ENCODE assay signal across 1 cellular context in genomic region chr19:15431396-15432017, GRCh38.
TF ChIP-seq lines count a peak whose summit lies in the region.

No MANE protein-coding gene starts in this region.

TF ChIP-seq in endothelial cell of umbilical vein, 7 proteins besides CTCF, POLR2A, EP300 and RAD21:
- TF ChIP-seq GATA2 (IDR thresholded peaks at IDR 0.05; ENCODE audit: insufficient read depth, insufficient read length, low read depth, low read length): no peak
- no peak for TF ChIP-seq JUN (IDR thresholded peaks at IDR 0.05; ENCODE audit: borderline replicate concordance, insufficient read depth, insufficient read length, low read depth)
- TF ChIP-seq EZH2 (IDR thresholded peaks at IDR 0.05; ENCODE audit: borderline replicate concordance, low read depth, low read length, severe bottlenecking): no peak
- no peak for TF ChIP-seq MAX (IDR thresholded peaks at IDR 0.05; ENCODE audit: insufficient read depth, insufficient read length)
- TF ChIP-seq FOS (IDR thresholded peaks at IDR 0.05; ENCODE audit: borderline replicate concordance, insufficient read depth, low read length): no peak
- no peak for TF ChIP-seq MYC (IDR thresholded peaks at IDR 0.05; ENCODE audit: low read depth, low read length)
- TF ChIP-seq POLR2AphosphoS5 (IDR thresholded peaks at IDR 0.05; ENCODE audit: insufficient read depth, low read depth, low read length): no peak
